Comparison of ENCODE assay signal across 8 cellular contexts in the genomic region with DNA sequence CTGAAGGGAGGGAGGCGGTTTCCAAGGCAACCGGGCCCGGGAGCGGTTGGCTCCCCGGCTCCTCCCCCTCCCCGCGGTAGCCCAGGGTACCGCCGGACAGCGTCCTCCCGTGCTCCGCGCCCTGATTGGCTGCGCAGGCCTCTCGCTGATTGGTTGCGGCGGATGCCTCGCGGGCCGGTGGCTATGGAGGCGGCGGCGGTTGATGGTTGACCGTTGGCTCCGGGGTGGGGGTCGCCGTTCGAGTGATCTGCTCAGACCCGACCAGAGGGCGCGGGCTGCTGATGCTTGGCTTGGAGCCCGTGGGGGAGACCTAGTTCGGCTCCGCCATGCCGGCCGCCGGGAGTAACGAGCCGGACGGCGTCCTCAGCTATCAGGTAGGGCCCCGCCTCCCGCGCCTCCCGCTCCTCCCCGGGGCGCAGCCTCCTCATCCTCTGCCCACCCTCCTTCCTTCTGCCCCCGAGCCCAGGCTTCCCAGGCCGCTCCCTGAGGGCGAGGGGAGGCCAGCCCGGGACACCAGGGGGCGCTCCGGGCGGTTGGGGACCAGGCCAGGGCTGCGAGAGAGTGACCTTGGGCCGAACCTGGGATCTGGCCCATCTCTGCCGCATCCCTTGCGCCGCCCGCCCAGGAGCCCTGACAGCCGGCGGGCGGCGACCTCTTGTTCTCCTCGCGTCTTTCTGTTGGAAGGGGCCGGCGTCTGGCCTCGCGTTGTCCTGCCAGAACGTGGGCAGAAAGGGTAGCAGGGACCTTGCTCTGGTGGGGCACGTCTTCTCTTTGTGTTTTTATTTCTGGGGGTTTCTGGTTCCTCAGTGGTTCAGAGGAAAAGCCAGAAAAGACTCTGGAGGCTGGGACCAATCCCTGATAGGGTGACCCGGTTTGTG. TPM values are rescaled to one million over a fixed set of nuclear protein-coding genes. Genes with fewer than 3 reads are reported as not detected.
DNase-seq lines count a peak whose midpoint lies in the region; ATAC-seq and TF ChIP-seq lines count a peak whose summit lies in the region.

A gene (plus strand): TSS at position 170 of the 878 bp plus-strand sequence. CDS start 157 bp downstream, at position 327.

- H3K79me2 ChIP-seq in ACC112 (ENCODE audit: control insufficient read depth, insufficient read depth, low read length, unreplicated experiment) = no peaks in the 10 kb centered on the region

- 0 out of 2 replicates have a peak, but pooled peaks cover 3% of the 10 kb centered on the region for H3K27me3 ChIP-seq in ACC112 (ENCODE audit: insufficient read depth, low read length)
- H3K27me3 ChIP-seq in kidney epithelial cell (ENCODE audit: control insufficient read depth, insufficient read depth, low read length) = no peaks in the 10 kb centered on the region

- H3K4me3 ChIP-seq in ACC112 (ENCODE audit: low read depth, low read length) (peak within 1 kb of the TSS; percentile 81), kidney epithelial cell (ENCODE audit: low read depth, low read length) (peak within 1 kb of the TSS; percentile 63)

- peak; percentile 84 for TF ChIP-seq CTCF in kidney epithelial cell (IDR thresholded peaks at IDR 0.05; ENCODE audit: insufficient read depth, low read length, poor library complexity, severe bottlenecking)

- ATAC-seq in GM18867 (IDR thresholded peaks at IDR 0.05; ENCODE audit: unreplicated experiment) (peak; percentile 93), HG03108 (IDR thresholded peaks at IDR 0.05; ENCODE audit: unreplicated experiment) (peak; percentile 86)

- DNase-seq in NCI-H2227 (lab: John Stamatoyannopoulos, UW; ENCODE audit: unreplicated experiment) = peak; percentile 96
- peak; percentile 85 for DNase-seq in activated CD4-positive, CD25-positive, alpha-beta regulatory T cell treated with anti-CD3 and anti-CD28 coated beads, Interleukin-2, amount 50 U/mL, for 72 hours
- peak; percentile 83 to 93 for DNase-seq in cerebellar nuclear complex (lab: John Stamatoyannopoulos, UW)
- peak; percentile 42 for DNase-seq in kidney epithelial cell (ENCODE audit: low read depth)
- peak; percentile 41 to 49 for DNase-seq in stimulated activated CD4-positive, alpha-beta T cell treated with anti-CD3 and anti-CD28 coated beads, Interleukin-15, amount 100 ng/mL, for 1 hour (ENCODE audit: low read depth in 1 of 2, low spot score in 1 of 2)

- H3K36me3 ChIP-seq in ACC112 (ENCODE audit: insufficient read depth, low read length) (no peaks in the 10 kb centered on the region), kidney epithelial cell (ENCODE audit: control insufficient read depth, insufficient read depth, low read length) (no peaks in the 10 kb centered on the region)

- H3K4me1 ChIP-seq in ACC112 (ENCODE audit: control insufficient read depth, insufficient read depth, low read length, unreplicated experiment) = peaks cover 4% of the 10 kb centered on the region

- H3K27ac ChIP-seq in ACC112 (ENCODE audit: low read depth, low read length) = no peak within 1 kb of the TSS

- H2AFZ ChIP-seq in ACC112 (ENCODE audit: low read length, unreplicated experiment) = peak within 1 kb of the TSS; percentile 86

RNA-seq across cellular contexts. Expression of the gene that starts here (rescaled TPM):
- total RNA-seq in kidney epithelial cell = 1.0 and 1.7 TPM in 2 replicates

Comparison
In these comparisons a context has a peak if more than half of its experiments do, and no peak if none do; other contexts are left out.
1. DNase-seq: peak in every context shown above with its lines; median percentile 96 in NCI-H2227; 88 in cerebellar nuclear complex; 85 in activated CD4-positive, CD25-positive, alpha-beta regulatory T cell treated with anti-CD3 and anti-CD28 coated beads, Interleukin-2, amount 50 U/mL, for 72 hours; 45 in stimulated activated CD4-positive, alpha-beta T cell treated with anti-CD3 and anti-CD28 coated beads, Interleukin-15, amount 100 ng/mL, for 1 hour; 42 in kidney epithelial cell.